Comparison of ENCODE assay signal across 6 cellular contexts in the genomic region with DNA sequence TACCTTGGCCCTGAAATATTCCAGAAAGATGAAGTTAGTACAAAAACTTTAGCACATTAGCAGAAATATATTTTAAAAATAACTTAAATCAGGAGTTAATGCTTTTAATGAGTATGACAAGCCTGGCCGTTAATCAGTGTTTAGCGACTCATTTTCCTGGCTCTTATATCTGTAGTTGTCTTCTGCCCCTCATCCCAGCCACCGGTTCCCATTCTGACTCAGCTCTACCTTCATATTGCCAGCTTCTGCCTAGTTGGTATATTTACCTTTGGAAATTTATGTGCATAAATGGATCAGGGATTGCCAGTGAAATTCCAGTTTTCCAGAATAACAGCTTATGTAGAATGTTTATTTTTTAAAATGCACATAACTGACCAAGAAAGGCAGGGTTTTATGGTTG.
"Had no signal": no experiment of that assay in that cellular context is flagged by ENCODE, and none has a peak within 500 bp of the region (broad histone marks: within the 10 kb centered on the region; RNA-seq: fewer than 3 reads in every experiment).

No MANE protein-coding gene starts in this region.

- ATAC-seq: HepG2, K562 had no signal

- H3K27me3 Mint-ChIP-seq: IgD-negative memory B cell had no signal

- H3K9me3 Mint-ChIP-seq: IgD-negative memory B cell had no signal

- H3K27ac ChIP-seq: HL-60 had no signal

- H3K4me3 ChIP-seq: K562 had no signal

- H3K36me3 Mint-ChIP-seq: IgD-negative memory B cell had no signal

- H3K4me3 Mint-ChIP-seq: IgD-negative memory B cell had no signal

- H3K27ac Mint-ChIP-seq: IgD-negative memory B cell had no signal

- DNase-seq: IMR-90, KBM-7 had no signal
